In genomic region chr22:47036352-47036751, GRCh38 we compare ENCODE assay signal across 21 cellular contexts.
A peak's percentile ranks its signal among the peaks of the same experiment; 100 is the strongest.
DNase-seq lines count a peak whose midpoint lies in the region; ATAC-seq and TF ChIP-seq lines count a peak whose summit lies in the region.
"Had no signal": no experiment of that assay in that cellular context is flagged by ENCODE, and none has a peak within 500 bp of the region (broad histone marks: within the 10 kb centered on the region; RNA-seq: fewer than 3 reads in every experiment).

No MANE protein-coding gene starts in this region.

- no peaks in the 10 kb centered on the region for H3K36me3 ChIP-seq in sigmoid colon
- H3K36me3 ChIP-seq in MM.1S (replicated peaks; ENCODE audit: insufficient read depth, low read length), result no peaks in the 10 kb centered on the region
- H3K36me3 ChIP-seq: BE2C had no signal

- intact Hi-C loops in natural killer cell (cut with micrococcal nuclease), result no loop called here
- intact Hi-C loops in sigmoid colon (cut with DNase I), result no loop called here

- peak in 1 of 2 donors; percentile 18 for ATAC-seq in natural killer cell treated with Interleukin-12 subunit alpha and Interleukin-12 subunit beta and Interleukin-15 and Interleukin-18, amount 100 ng/mL, for 72 hours
- ATAC-seq in natural killer cell, result no peak
- ATAC-seq: A549 had no signal

- H3K27ac ChIP-seq in sigmoid colon (no peak overlapping the region), MM.1S (ENCODE audit: low read length) (no peak overlapping the region)
- H3K27ac ChIP-seq: A549, PC-9 had no signal

- no peak for TF ChIP-seq EP300 in sigmoid colon (IDR thresholded peaks at IDR 0.05)

- POLR2A ChIA-PET in GM10248 (lab: Yijun Ruan, JAX), result no interaction called here

- no peaks in the 10 kb centered on the region for H3K36me3 Mint-ChIP-seq in natural killer cell treated with Interleukin-12 subunit alpha and Interleukin-12 subunit beta and Interleukin-15 and Interleukin-18, amount 100 ng/mL, for 72 hours
- H3K36me3 Mint-ChIP-seq in natural killer cell, result no peaks in the 10 kb centered on the region
- no peaks in the 10 kb centered on the region for H3K36me3 Mint-ChIP-seq in glutamatergic neuron (ENCODE audit: unreplicated experiment)

- no peaks in the 10 kb centered on the region for H3K9me3 Mint-ChIP-seq in natural killer cell treated with Interleukin-12 subunit alpha and Interleukin-12 subunit beta and Interleukin-15 and Interleukin-18, amount 100 ng/mL, for 72 hours
- H3K9me3 Mint-ChIP-seq in natural killer cell (no peaks in the 10 kb centered on the region), glutamatergic neuron (ENCODE audit: unreplicated experiment) (peaks cover 4% of the 10 kb centered on the region)

- TF ChIP-seq CTCF in natural killer cell (IDR thresholded peaks at IDR 0.05) (no peak), glutamatergic neuron (IDR thresholded peaks at IDR 0.05; ENCODE audit: partially characterized antibody, unreplicated experiment) (no peak), sigmoid colon (IDR thresholded peaks at IDR 0.05) (no peak), MM.1S (IDR thresholded peaks at IDR 0.05; ENCODE audit: low read length) (no peak), GM10248 (IDR thresholded peaks at IDR 0.05; ENCODE audit: control extremely low read depth, extremely low read depth, low read depth, missing control alignments) (no peak)

- H3F3A ChIP-seq in MM.1S (ENCODE audit: insufficient read depth, low read length), result no peaks in the 10 kb centered on the region

- H3K4me1 ChIP-seq in sigmoid colon (peaks cover 0 to 9% (median 3%) of the 10 kb centered on the region in 4 donors), MM.1S (ENCODE audit: low read length) (no peaks in the 10 kb centered on the region)
- H3K4me1 ChIP-seq: A549 had no signal

- no peaks in the 10 kb centered on the region for H4K20me1 ChIP-seq in MM.1S (ENCODE audit: insufficient read depth, low read length)

- 95 to 97% methylated on average over 10 of the region's 10 CpGs for WGBS in sigmoid colon, 2 donors

- H3K9me2 ChIP-seq in MM.1S (replicated peaks; ENCODE audit: insufficient read depth, low read length), result no peaks in the 10 kb centered on the region
- H3K9me2 ChIP-seq: SK-N-SH had no signal

- H3K4me1 Mint-ChIP-seq in natural killer cell treated with Interleukin-12 subunit alpha and Interleukin-12 subunit beta and Interleukin-15 and Interleukin-18, amount 100 ng/mL, for 72 hours (ENCODE audit: low read depth in 2 of 2), result peaks cover 0 to 21% of the 10 kb centered on the region in 2 donors
- H3K4me1 Mint-ChIP-seq in natural killer cell (peaks cover 21 to 57% of the 10 kb centered on the region in 2 donors), glutamatergic neuron (ENCODE audit: low read depth, unreplicated experiment) (peaks cover 19% of the 10 kb centered on the region)

- CTCF ChIA-PET in GM10248 (lab: Yijun Ruan, JAX), result interaction anchor here (1.3 to 1.6 kb wide), 2 partner anchors 8 to 12 kb away, joined by 3 to 4 read pairs; no protein-coding TSS in a partner anchor

- no peak overlapping the region for H3K4me3 Mint-ChIP-seq in natural killer cell treated with Interleukin-12 subunit alpha and Interleukin-12 subunit beta and Interleukin-15 and Interleukin-18, amount 100 ng/mL, for 72 hours
- no peak overlapping the region for H3K4me3 Mint-ChIP-seq in natural killer cell
- H3K4me3 Mint-ChIP-seq in glutamatergic neuron (ENCODE audit: unreplicated experiment), result no peak overlapping the region

- no peak overlapping the region for H3K4me2 ChIP-seq in MM.1S (ENCODE audit: low read depth, low read length)
- H3K4me2 ChIP-seq: A549, PC-9, SK-N-SH had no signal

- H3K27ac Mint-ChIP-seq in natural killer cell treated with Interleukin-12 subunit alpha and Interleukin-12 subunit beta and Interleukin-15 and Interleukin-18, amount 100 ng/mL, for 72 hours, result no peak overlapping the region
- no peak overlapping the region for H3K27ac Mint-ChIP-seq in natural killer cell
- H3K27ac Mint-ChIP-seq in glutamatergic neuron (ENCODE audit: unreplicated experiment), result no peak overlapping the region

- H3K4me3 ChIP-seq in sigmoid colon (no peak overlapping the region), MM.1S (ENCODE audit: low read length) (no peak overlapping the region)
- H3K4me3 ChIP-seq: A549, PC-9 had no signal

- no peaks in the 10 kb centered on the region for H3K79me2 ChIP-seq in MM.1S (ENCODE audit: low read length)

- DNase-seq in natural killer cell treated with Interleukin-12 subunit alpha and Interleukin-12 subunit beta and Interleukin-15 and Interleukin-18, amount 100 ng/mL, for 72 hours (ENCODE audit: low spot score), result peak; percentile 32
- DNase-seq in natural killer cell (no peak), glutamatergic neuron (peak; percentile 6), sigmoid colon (peak; percentile 53), SKM-1 treated with dmso at 0.1 percent for 144 hours (lab: John Stamatoyannopoulos, UW; ENCODE audit: unreplicated experiment) (no peak), MM.1S (no peak), GM10248 (ENCODE audit: extremely low spot score) (no peak)
- DNase-seq: BE2C, DMS79, H7, KG1, NCI-H1105, NCI-H2029, NCI-H2227 treated with DMSO at 0.1 percent for 48 hours, NCI-H510A, NCI-H748 treated with DMSO at 0.1 percent for 48 hours, PC-9, RPMI8226, SIG-M5, SK-N-SH had no signal

- no peaks in the 10 kb centered on the region for H3K27me3 ChIP-seq in sigmoid colon
- no peaks in the 10 kb centered on the region for H3K27me3 ChIP-seq in MM.1S (replicated peaks; ENCODE audit: insufficient read depth, low read length)
- H3K27me3 ChIP-seq: BE2C had no signal

- no peaks in the 10 kb centered on the region for H3K27me3 Mint-ChIP-seq in natural killer cell treated with Interleukin-12 subunit alpha and Interleukin-12 subunit beta and Interleukin-15 and Interleukin-18, amount 100 ng/mL, for 72 hours
- H3K27me3 Mint-ChIP-seq in natural killer cell (ENCODE audit: low read depth in 2 of 2) (no peaks in the 10 kb centered on the region), glutamatergic neuron (ENCODE audit: unreplicated experiment) (peaks cover 12% of the 10 kb centered on the region)

- no peaks in the 10 kb centered on the region for H3K9me3 ChIP-seq in sigmoid colon
- no peaks in the 10 kb centered on the region for H3K9me3 ChIP-seq in MM.1S (replicated peaks; ENCODE audit: insufficient read depth, low read length)
- H3K9me3 ChIP-seq: A549, BE2C, SK-N-SH had no signal

- H2AFZ ChIP-seq in MM.1S (ENCODE audit: low read length), result no peak overlapping the region
- H2AFZ ChIP-seq: PC-9 had no signal

- H3K9ac ChIP-seq in MM.1S (ENCODE audit: low read length), result no peak overlapping the region
- H3K9ac ChIP-seq: SK-N-SH had no signal

- TF ChIP-seq POLR2A in sigmoid colon (IDR thresholded peaks at IDR 0.05), result no peak

Comparison
In these comparisons a context has a peak if more than half of its experiments do, and no peak if none do; other contexts are left out.
1. DNase-seq: peak in natural killer cell treated with Interleukin-12 subunit alpha and Interleukin-12 subunit beta and Interleukin-15 and Interleukin-18, amount 100 ng/mL, for 72 hours (single experiment), glutamatergic neuron (single experiment) and sigmoid colon (single experiment); none in natural killer cell (single experiment), SKM-1 treated with dmso at 0.1 percent for 144 hours (single experiment), MM.1S (single experiment) and GM10248 (single experiment).